In the genomic region with DNA sequence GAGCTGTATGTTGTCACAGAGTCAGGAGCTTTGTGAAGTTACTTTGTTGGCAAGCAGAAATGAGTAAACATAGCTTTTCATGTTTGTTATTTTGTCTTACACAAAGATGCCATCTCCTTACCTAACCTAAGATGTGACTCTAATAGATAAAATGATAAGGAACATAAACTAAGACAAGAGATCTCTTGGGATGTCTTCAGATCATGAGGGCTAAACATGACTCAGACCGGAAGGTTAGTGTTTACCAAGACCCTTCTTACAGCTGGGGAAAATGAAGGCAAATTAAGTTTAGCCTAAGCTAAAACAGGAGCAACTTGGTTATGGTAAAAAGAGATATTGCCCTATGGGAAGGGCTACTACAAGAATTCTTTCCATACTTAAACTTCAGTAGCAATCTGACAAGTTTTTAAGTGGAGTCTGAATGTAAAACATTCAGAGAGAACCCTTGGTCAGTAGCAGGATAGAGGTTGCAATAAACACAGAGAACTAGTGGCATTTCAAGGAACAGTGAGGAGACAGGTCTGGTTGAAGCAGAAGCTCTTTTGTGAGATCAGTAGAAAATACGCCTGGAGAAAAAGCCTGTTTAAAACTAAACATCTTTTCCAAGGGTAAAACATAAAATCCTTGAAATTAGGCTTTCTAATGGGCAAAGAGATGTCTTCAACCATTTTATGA, we compare ENCODE assay signal across 8 cellular contexts. TPM values are rescaled to one million over a fixed set of nuclear protein-coding genes. Genes with fewer than 3 reads are reported as not detected.
A peak's percentile ranks its signal among the peaks of the same experiment; 100 is the strongest.
DNase-seq lines count a peak whose midpoint lies in the region; ATAC-seq lines count a peak whose summit lies in the region.

No MANE protein-coding gene starts in this region.

- H3K4me1 Mint-ChIP-seq in activated CD4-positive, alpha-beta memory T cell treated with anti-CD3 and anti-CD28 coated beads for 36 hours (ENCODE audit: low read depth): peaks cover 22% of the 10 kb centered on the region
- peaks cover 17 to 20% of the 10 kb centered on the region in 2 donors for H3K4me1 Mint-ChIP-seq in natural killer cell treated with Interleukin-12 subunit alpha and Interleukin-12 subunit beta and Interleukin-15 and Interleukin-18, amount 100 ng/mL, for 72 hours (ENCODE audit: low read depth in 2 of 2)
- peaks cover 16 to 24% of the 10 kb centered on the region in 2 donors for H3K4me1 Mint-ChIP-seq in immature natural killer cell

- no peak for DNase-seq in activated CD4-positive, alpha-beta memory T cell treated with anti-CD3 and anti-CD28 coated beads for 36 hours
- no peak for DNase-seq in natural killer cell treated with Interleukin-12 subunit alpha and Interleukin-12 subunit beta and Interleukin-15 and Interleukin-18, amount 100 ng/mL, for 72 hours (ENCODE audit: low spot score)
- no peak for DNase-seq in NCI-H524 treated with DMSO at 0.1 percent for 48 hours (lab: John Stamatoyannopoulos, UW)
- DNase-seq in immature natural killer cell: no peak
- no peak for DNase-seq in left colon
- DNase-seq in stimulated activated CD4-positive, alpha-beta T cell treated with anti-CD3 and anti-CD28 coated beads, Interleukin-2, amount 100 ng/mL, for 48 hours: no peak

- no peaks in the 10 kb centered on the region for H3K9me3 Mint-ChIP-seq in activated CD4-positive, alpha-beta memory T cell treated with anti-CD3 and anti-CD28 coated beads for 36 hours
- H3K9me3 Mint-ChIP-seq in natural killer cell treated with Interleukin-12 subunit alpha and Interleukin-12 subunit beta and Interleukin-15 and Interleukin-18, amount 100 ng/mL, for 72 hours: no peaks in the 10 kb centered on the region
- no peaks in the 10 kb centered on the region for H3K9me3 Mint-ChIP-seq in immature natural killer cell

- no peaks in the 10 kb centered on the region for H3K27me3 Mint-ChIP-seq in activated CD4-positive, alpha-beta memory T cell treated with anti-CD3 and anti-CD28 coated beads for 36 hours
- H3K27me3 Mint-ChIP-seq in natural killer cell treated with Interleukin-12 subunit alpha and Interleukin-12 subunit beta and Interleukin-15 and Interleukin-18, amount 100 ng/mL, for 72 hours: no peaks in the 10 kb centered on the region
- H3K27me3 Mint-ChIP-seq in immature natural killer cell (ENCODE audit: low read depth in 3 of 3): peaks cover 2 to 3% (median 2%) of the 10 kb centered on the region in 3 donors

- H3K27ac Mint-ChIP-seq in activated CD4-positive, alpha-beta memory T cell treated with anti-CD3 and anti-CD28 coated beads for 36 hours: peak overlapping the region; percentile 85
- H3K27ac Mint-ChIP-seq in natural killer cell treated with Interleukin-12 subunit alpha and Interleukin-12 subunit beta and Interleukin-15 and Interleukin-18, amount 100 ng/mL, for 72 hours: peak overlapping the region; percentile 83 to 88
- no peak overlapping the region for H3K27ac Mint-ChIP-seq in immature natural killer cell

- H3K4me3 Mint-ChIP-seq in activated CD4-positive, alpha-beta memory T cell treated with anti-CD3 and anti-CD28 coated beads for 36 hours: peak overlapping the region; percentile 21
- peak overlapping the region; percentile 69 for H3K4me3 Mint-ChIP-seq in natural killer cell treated with Interleukin-12 subunit alpha and Interleukin-12 subunit beta and Interleukin-15 and Interleukin-18, amount 100 ng/mL, for 72 hours
- H3K4me3 Mint-ChIP-seq in immature natural killer cell: no peak overlapping the region

- CTCF ChIA-PET in activated CD4-positive, alpha-beta memory T cell treated with anti-CD3 and anti-CD28 coated beads for 36 hours (lab: Charles Lee): interaction anchor here (1.0 to 1.3 kb wide), 3 partner anchors 30 to 653 kb away, joined by 3 to 4 read pairs (median 4); a partner anchor contains a TSS

- no peaks in the 10 kb centered on the region for H3K36me3 Mint-ChIP-seq in activated CD4-positive, alpha-beta memory T cell treated with anti-CD3 and anti-CD28 coated beads for 36 hours
- no peaks in the 10 kb centered on the region for H3K36me3 Mint-ChIP-seq in natural killer cell treated with Interleukin-12 subunit alpha and Interleukin-12 subunit beta and Interleukin-15 and Interleukin-18, amount 100 ng/mL, for 72 hours
- H3K36me3 Mint-ChIP-seq in immature natural killer cell: no peaks in the 10 kb centered on the region

- POLR2A ChIA-PET in activated CD4-positive, alpha-beta memory T cell treated with anti-CD3 and anti-CD28 coated beads for 36 hours (lab: Charles Lee): interaction anchor here (0.8 to 3.0 kb wide), 6 partner anchors 38 to 149 kb away, joined by 3 to 8 read pairs (median 4); no protein-coding TSS in a partner anchor

- intact Hi-C loops in activated CD4-positive, alpha-beta memory T cell treated with anti-CD3 and anti-CD28 coated beads for 36 hours (cut with micrococcal nuclease): loop anchor here (1.0 to 2.0 kb wide), 9 partner anchors 41 to 691 kb away; no protein-coding TSS in a partner anchor
- intact Hi-C loops in left colon (cut with DNase I, micrococcal nuclease): no loop called here

- ATAC-seq in GM18520 (IDR thresholded peaks at IDR 0.05; ENCODE audit: unreplicated experiment) (peak; percentile 17), HG02885 (IDR thresholded peaks at IDR 0.05; ENCODE audit: poor library complexity, unreplicated experiment) (peak; percentile 50), left colon (no peak)
- ATAC-seq in natural killer cell treated with Interleukin-12 subunit alpha and Interleukin-12 subunit beta and Interleukin-15 and Interleukin-18, amount 100 ng/mL, for 72 hours: peak in 1 of 2 donors; percentile 40

RNA-seq across cellular contexts. Expression of a gene that starts 29.9 kb away (rescaled TPM):
- total RNA-seq in activated CD4-positive, alpha-beta memory T cell treated with anti-CD3 and anti-CD28 coated beads for 36 hours: 10 to 100 TPM; 39.7 to 41.0 TPM
- 100 to 1,000 TPM; 117 to 119 TPM for total RNA-seq in natural killer cell treated with Interleukin-12 subunit alpha and Interleukin-12 subunit beta and Interleukin-15 and Interleukin-18, amount 100 ng/mL, for 72 hours
- polyA plus RNA-seq in immature natural killer cell: 1 to 10 TPM; 1.2 to 4.3 (median 3.8) TPM
- total RNA-seq in left colon: 100 to 1,000 TPM in 1 of 2 donors, 10 to 100 TPM in 1; 63.5 to 728 TPM

Comparison
In these comparisons a context has a peak if more than half of its experiments do, and no peak if none do; other contexts are left out.
1. H3K27ac Mint-ChIP-seq: peak in activated CD4-positive, alpha-beta memory T cell treated with anti-CD3 and anti-CD28 coated beads for 36 hours (single experiment) and natural killer cell treated with Interleukin-12 subunit alpha and Interleukin-12 subunit beta and Interleukin-15 and Interleukin-18, amount 100 ng/mL, for 72 hours (2 of 2); none in immature natural killer cell (0 of 6).
2. H3K4me3 Mint-ChIP-seq: peak in activated CD4-positive, alpha-beta memory T cell treated with anti-CD3 and anti-CD28 coated beads for 36 hours (single experiment) and natural killer cell treated with Interleukin-12 subunit alpha and Interleukin-12 subunit beta and Interleukin-15 and Interleukin-18, amount 100 ng/mL, for 72 hours (single experiment); none in immature natural killer cell (0 of 5).